ENCODE assay signal across 8 cellular contexts in the genomic region with DNA sequence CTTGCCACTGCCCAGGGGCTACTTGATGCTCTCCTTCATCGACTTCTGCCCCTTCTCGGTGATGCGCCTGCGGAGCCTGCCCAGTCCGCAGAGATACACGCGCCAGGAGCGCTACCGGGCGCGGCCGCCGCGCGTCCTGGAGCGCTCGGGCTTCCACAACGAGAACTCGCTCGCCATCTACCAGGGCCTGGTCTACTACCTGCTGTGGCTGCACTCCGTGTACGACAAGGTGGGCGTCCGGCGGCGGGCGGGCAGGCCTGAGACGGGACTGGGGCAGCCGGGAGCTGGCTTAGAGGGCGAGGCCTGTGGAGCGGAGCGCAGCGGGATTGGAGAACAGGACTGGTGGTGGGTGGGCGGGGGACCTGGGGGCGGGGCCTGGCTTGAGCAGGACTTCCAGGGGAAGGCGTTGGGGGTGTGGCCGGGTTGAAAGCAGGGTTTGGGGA. TPM values are rescaled to one million over a fixed set of nuclear protein-coding genes. Genes with fewer than 3 reads are reported as not detected.
A peak's percentile ranks its signal among the peaks of the same experiment; 100 is the strongest.
DNase-seq lines count a peak whose midpoint lies in the region; ATAC-seq, FAIRE-seq and TF ChIP-seq lines count a peak whose summit lies in the region.

No MANE protein-coding gene starts in this region.

- FAIRE-seq in D721Med (lab: Jason Lieb, UNC) = no peak

- no peaks in the 10 kb centered on the region for H3K27me3 ChIP-seq in lung (ENCODE audit: control insufficient read depth, insufficient read depth)

- POLR2A ChIA-PET in activated CD4-positive, alpha-beta memory T cell treated with anti-CD3 and anti-CD28 coated beads for 36 hours (lab: Charles Lee) = interaction anchor here (0.9 to 2.1 kb wide), 4 partner anchors 13 to 126 kb away, joined by 3 to 8 read pairs (median 4); partner anchors contain the start of genes GGN and PSMD8

- TF ChIP-seq CTCF in D721Med (IDR thresholded peaks at IDR 0.05; ENCODE audit: insufficient read depth, missing control alignments) (no peak), lung (IDR thresholded peaks at IDR 0.05; ENCODE audit: control extremely low read depth, extremely low read depth) (no peak)

- H3K36me3 ChIP-seq in lung (ENCODE audit: control insufficient read depth in 2 of 2, insufficient read depth in 2 of 2, low read length in 2 of 2) = no peaks in the 10 kb centered on the region

- peaks cover 0 to 2% of the 10 kb centered on the region in 2 donors for H3K4me1 ChIP-seq in lung (ENCODE audit: control insufficient read depth in 2 of 2, insufficient read depth in 2 of 2, low read length in 2 of 2)

- H3K4me3 ChIP-seq in lung = peak overlapping the region; percentile 68

- DNase-seq in D721Med (ENCODE audit: insufficient read length, low spot score) (peak; percentile 81), NCI-H526 treated with DMSO at 0.1 percent for 48 hours (lab: John Stamatoyannopoulos, UW) (peak; percentile 66), lung (ENCODE audit: low spot score) (peak; percentile 79)
- peak; percentile 85 for DNase-seq in activated CD4-positive, alpha-beta memory T cell treated with anti-CD3 and anti-CD28 coated beads for 36 hours
- DNase-seq in effector CD4-positive, alpha-beta T cell = peak; percentile 46
- peak; percentile 66 to 77 for DNase-seq in stimulated activated CD4-positive, alpha-beta T cell treated with anti-CD3 and anti-CD28 coated beads, Interleukin-4, amount 100 ng/mL, for 48 hours (ENCODE audit: low read depth in 2 of 2)

- no peaks in the 10 kb centered on the region for H3K9me3 ChIP-seq in lung (ENCODE audit: control insufficient read depth in 2 of 2, insufficient read depth in 1 of 2, low read length in 1 of 2)

- no peaks in the 10 kb centered on the region for H3K9me3 Mint-ChIP-seq in activated CD4-positive, alpha-beta memory T cell treated with anti-CD3 and anti-CD28 coated beads for 36 hours

- no peaks in the 10 kb centered on the region for H3K36me3 Mint-ChIP-seq in activated CD4-positive, alpha-beta memory T cell treated with anti-CD3 and anti-CD28 coated beads for 36 hours

- peaks cover 8% of the 10 kb centered on the region for H3K4me1 Mint-ChIP-seq in activated CD4-positive, alpha-beta memory T cell treated with anti-CD3 and anti-CD28 coated beads for 36 hours (ENCODE audit: low read depth)

- peak overlapping the region; percentile 82 for H3K4me3 Mint-ChIP-seq in activated CD4-positive, alpha-beta memory T cell treated with anti-CD3 and anti-CD28 coated beads for 36 hours

- no peak overlapping the region for H3K27ac ChIP-seq in lung (ENCODE audit: low read depth in 1 of 2, low read length in 1 of 2)

- CTCF ChIA-PET in activated CD4-positive, alpha-beta memory T cell treated with anti-CD3 and anti-CD28 coated beads for 36 hours (lab: Charles Lee) = interaction anchor here (1.2 to 1.9 kb wide), 3 partner anchors 13 to 118 kb away, joined by 4 to 8 read pairs (median 5); partner anchors contain the start of genes CATSPERG and PSMD8

- H3K27me3 Mint-ChIP-seq in activated CD4-positive, alpha-beta memory T cell treated with anti-CD3 and anti-CD28 coated beads for 36 hours = peaks cover 12% of the 10 kb centered on the region

- intact Hi-C loops in activated CD4-positive, alpha-beta memory T cell treated with anti-CD3 and anti-CD28 coated beads for 36 hours (cut with micrococcal nuclease) = loop anchor here (1.0 kb wide), 1 partner anchor 25 kb away; no protein-coding TSS in a partner anchor

- 0 to 1% methylated on average over 31 to 37 of the region's 37 CpGs for WGBS in lung, 2 donors

- ATAC-seq in HG02678 (IDR thresholded peaks at IDR 0.05; ENCODE audit: unreplicated experiment) (peak; percentile 64), lung (ENCODE audit: insufficient read depth, low FRiP score) (peak; percentile 91), HG03139 (IDR thresholded peaks at IDR 0.05; ENCODE audit: unreplicated experiment) (no peak)

- H3K27ac Mint-ChIP-seq in activated CD4-positive, alpha-beta memory T cell treated with anti-CD3 and anti-CD28 coated beads for 36 hours = no peak overlapping the region

RNA-seq across cellular contexts. Expression of gene PSMD8, which starts 12.7 kb away (rescaled TPM):
- 100 to 1,000 TPM; 214 to 224 TPM for total RNA-seq in activated CD4-positive, alpha-beta memory T cell treated with anti-CD3 and anti-CD28 coated beads for 36 hours
- 100 to 1,000 TPM; 134 to 163 TPM for total RNA-seq in lung
- polyA plus RNA-seq in lung = 100 to 1,000 TPM in 1 of 2 donors, 10 to 100 TPM in 1; 65.4 to 233 TPM

RNA-seq across cellular contexts. Expression of gene CATSPERG, which starts 26.0 kb away (rescaled TPM):
- total RNA-seq in activated CD4-positive, alpha-beta memory T cell treated with anti-CD3 and anti-CD28 coated beads for 36 hours = 1 to 10 TPM; 3.3 to 3.4 TPM
- 10 to 100 TPM; 12.3 to 14.0 TPM for total RNA-seq in lung
- polyA plus RNA-seq in lung = 1 to 10 TPM; 4.5 to 7.6 TPM

RNA-seq across cellular contexts. Expression of gene GGN, which starts 26.2 kb away (rescaled TPM):
- 1 to 10 TPM in 1 of 2 experiments, under 1 TPM in 1; 0.41 to 1.2 TPM for total RNA-seq in activated CD4-positive, alpha-beta memory T cell treated with anti-CD3 and anti-CD28 coated beads for 36 hours
- total RNA-seq in lung = under 1 TPM; 0.17 to 0.61 TPM
- polyA plus RNA-seq in lung = under 1 TPM; 0.33 to 0.44 TPM

RNA-seq across cellular contexts. Expression of gene SPRED3, which starts 26.8 kb away (rescaled TPM):
- total RNA-seq in activated CD4-positive, alpha-beta memory T cell treated with anti-CD3 and anti-CD28 coated beads for 36 hours = 1 to 10 TPM; 5.5 to 6.0 TPM
- total RNA-seq in lung = 1 to 10 TPM in 1 of 2 donors, under 1 TPM in 1; 0.09 to 2.6 TPM
- 1 to 10 TPM; 1.2 to 1.4 TPM for polyA plus RNA-seq in lung

RNA-seq across cellular contexts. Expression of gene FAM98C, which starts 41.2 kb away (rescaled TPM):
- 10 to 100 TPM; 29.8 to 31.9 TPM for total RNA-seq in activated CD4-positive, alpha-beta memory T cell treated with anti-CD3 and anti-CD28 coated beads for 36 hours
- total RNA-seq in lung = 10 to 100 TPM; 13.1 to 22.0 TPM
- 10 to 100 TPM; 19.8 to 20.6 TPM for polyA plus RNA-seq in lung
